ENCODE assay signal across 8 cellular contexts in the genomic region with DNA sequence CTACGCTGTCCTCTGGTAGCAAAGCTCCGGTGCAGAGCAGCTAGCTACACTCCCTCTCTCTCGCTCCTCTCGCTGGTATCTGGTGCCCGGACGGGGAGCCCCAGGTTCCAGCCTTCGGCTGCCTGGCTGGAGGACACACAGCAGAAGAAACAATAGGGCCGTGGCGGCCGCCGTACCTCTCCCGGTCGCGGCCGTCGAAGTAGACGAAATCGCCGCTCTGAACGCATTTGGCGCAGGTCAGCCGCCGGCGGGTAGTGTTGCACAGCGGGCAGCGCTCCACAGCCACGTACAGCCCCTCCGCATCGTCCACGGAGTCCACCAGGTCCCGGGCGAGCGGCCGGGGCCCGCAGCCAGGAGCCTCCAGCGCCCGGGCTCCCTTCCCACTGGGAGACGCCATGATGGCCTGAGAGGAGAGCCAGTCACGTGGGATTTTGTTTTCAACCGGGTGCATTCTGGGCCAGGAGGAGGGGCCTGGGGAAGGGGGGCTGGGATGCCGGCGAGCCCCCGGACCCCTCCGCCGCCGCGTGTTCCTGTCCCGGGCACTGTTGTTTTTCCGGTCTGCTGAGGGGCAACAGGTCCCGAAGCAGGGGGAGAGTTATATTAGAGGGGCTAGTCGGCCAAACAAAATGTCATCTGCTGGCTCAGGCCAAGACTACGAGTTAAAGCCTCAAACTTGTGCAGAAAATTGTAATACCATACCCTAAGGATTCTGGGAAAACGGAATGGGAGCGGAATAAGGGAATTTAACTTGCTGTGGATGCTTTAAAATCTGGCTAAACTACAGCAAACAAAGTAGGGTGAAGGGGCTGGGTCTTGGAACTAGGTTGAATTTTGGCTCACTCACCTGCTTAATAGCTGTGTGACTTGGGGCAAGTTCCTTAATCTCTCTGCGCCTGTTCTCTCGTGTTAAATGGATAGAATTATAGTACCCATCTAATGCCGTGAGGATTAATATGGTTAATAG. TPM values are rescaled to one million over a fixed set of nuclear protein-coding genes. Genes with fewer than 3 reads are reported as not detected.
DNase-seq lines count a peak whose midpoint lies in the region; ATAC-seq and TF ChIP-seq lines count a peak whose summit lies in the region.

A gene with protein sequence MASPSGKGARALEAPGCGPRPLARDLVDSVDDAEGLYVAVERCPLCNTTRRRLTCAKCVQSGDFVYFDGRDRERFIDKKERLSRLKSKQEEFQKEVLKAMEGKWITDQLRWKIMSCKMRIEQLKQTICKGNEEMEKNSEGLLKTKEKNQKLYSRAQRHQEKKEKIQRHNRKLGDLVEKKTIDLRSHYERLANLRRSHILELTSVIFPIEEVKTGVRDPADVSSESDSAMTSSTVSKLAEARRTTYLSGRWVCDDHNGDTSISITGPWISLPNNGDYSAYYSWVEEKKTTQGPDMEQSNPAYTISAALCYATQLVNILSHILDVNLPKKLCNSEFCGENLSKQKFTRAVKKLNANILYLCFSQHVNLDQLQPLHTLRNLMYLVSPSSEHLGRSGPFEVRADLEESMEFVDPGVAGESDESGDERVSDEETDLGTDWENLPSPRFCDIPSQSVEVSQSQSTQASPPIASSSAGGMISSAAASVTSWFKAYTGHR (minus strand): TSS at position 405 of the 964 bp plus-strand sequence. CDS start 8 bp downstream, at position 397.

- ATAC-seq in GM19035 (IDR thresholded peaks at IDR 0.05; ENCODE audit: unreplicated experiment) = peak; percentile 99
- ATAC-seq in HG03354 (IDR thresholded peaks at IDR 0.05; ENCODE audit: poor library complexity, severe bottlenecking, unreplicated experiment) = peak; percentile 97
- ATAC-seq in left lung = peak; percentile 100

- no peaks in the 10 kb centered on the region for H3K9me3 ChIP-seq in left lung

- H3K27ac ChIP-seq in coronary artery (peak within 1 kb of the TSS; percentile 87), left lung (peak within 1 kb of the TSS; percentile 80 to 83)

- H3K4me3 ChIP-seq in coronary artery = peak within 1 kb of the TSS; percentile 98
- H3K4me3 ChIP-seq in left lung = peak within 1 kb of the TSS; percentile 84 to 100

- intact Hi-C loops in left lung (cut with DNase I) = no loop called here

- TF ChIP-seq CTCF in coronary artery (IDR thresholded peaks at IDR 0.05) (no peak), left lung (IDR thresholded peaks at IDR 0.05) (no peak)

- DNase-seq in AML-193 (lab: John Stamatoyannopoulos, UW) (peak; percentile 59 to 71), NCI-H510A (lab: John Stamatoyannopoulos, UW) (peak; percentile 69), coronary artery (ENCODE audit: low spot score) (peak; percentile 91), left lung (peak; percentile 86 to 92)
- DNase-seq in activated CD4-positive, alpha-beta T cell treated with anti-CD3 and anti-CD28 coated beads for 4 hours = peak; percentile 67 to 70
- DNase-seq in stimulated activated CD4-positive, alpha-beta T cell treated with anti-CD3 and anti-CD28 coated beads, Interleukin-2, amount 100 ng/mL, for 4 hours (ENCODE audit: low read depth) = peak; percentile 56

- peaks cover 14 to 21% of the 10 kb centered on the region in 2 donors for H3K4me1 ChIP-seq in left lung

- no peaks in the 10 kb centered on the region for H3K36me3 ChIP-seq in left lung

- H3K27me3 ChIP-seq in left lung = peaks cover 0 to 3% of the 10 kb centered on the region in 2 donors

RNA-seq across cellular contexts. Expression of the gene that starts here (rescaled TPM):
- 1 to 10 TPM; 7.1 to 9.0 TPM for total RNA-seq in left lung

Comparison
In these comparisons a context has a peak if more than half of its experiments do, and no peak if none do; other contexts are left out.
1. Peak in every context shown above with its lines: DNase-seq, ATAC-seq, H3K4me3 ChIP-seq and H3K27ac ChIP-seq.